ENCODE assay signal across 15 cellular contexts in the genomic region with DNA sequence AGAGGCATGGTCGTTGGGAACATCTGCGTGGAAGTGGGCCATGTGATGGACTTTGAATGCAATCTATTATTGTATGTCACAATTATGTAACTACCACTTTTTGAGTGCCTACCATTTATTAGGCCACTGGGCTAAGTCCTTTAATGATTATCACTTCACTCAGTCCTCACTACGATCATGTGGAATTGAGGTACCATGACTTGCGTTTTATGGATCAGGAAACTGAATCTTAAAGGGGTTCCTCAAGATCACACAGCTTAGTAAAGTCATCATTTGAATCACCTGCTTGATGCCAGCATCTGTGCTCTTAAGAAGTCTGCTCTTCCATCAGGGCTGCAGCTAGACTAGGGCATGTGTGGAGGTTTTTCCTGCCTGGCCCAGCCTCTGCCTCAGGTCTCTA.
A peak's percentile ranks its signal among the peaks of the same experiment; 100 is the strongest.
DNase-seq lines count a peak whose midpoint lies in the region; ATAC-seq, FAIRE-seq and TF ChIP-seq lines count a peak whose summit lies in the region.
"Had no signal": no experiment of that assay in that cellular context is flagged by ENCODE, and none has a peak within 500 bp of the region (broad histone marks: within the 10 kb centered on the region; RNA-seq: fewer than 3 reads in every experiment).

No MANE protein-coding gene starts in this region.

- TF ChIP-seq CTCF in DND-41 (IDR thresholded peaks at IDR 0.05; ENCODE audit: borderline replicate concordance, extremely low read depth, low read length, poor library complexity, severe bottlenecking) (no peak), IMR-90 (conservative IDR thresholded peaks at IDR 0.05; ENCODE audit: low read depth, low read length) (no peak), K562 (IDR thresholded peaks at IDR 0.05 in 2 of 3, conservative IDR thresholded peaks at IDR 0.05 in 1 of 3; ENCODE audit: insufficient read depth in 2 of 3, low read depth in 1 of 3, low read length in 3 of 3) (no peak)

- dilution Hi-C loops in IMR-90 (cut with HindIII; ENCODE audit: low sequenced_read_pairs, unreplicated experiment) = no loop called here

- no peak overlapping the region for H4K5ac ChIP-seq in IMR-90 (ENCODE audit: low read depth, low read length)

- H3K4me1 Mint-ChIP-seq in activated T-cell treated with anti-CD3 and anti-CD28 coated beads, Interleukin-2, amount 50 U/mL, for 24 hours (ENCODE audit: low read depth) = no peaks in the 10 kb centered on the region

- in situ Hi-C loops in IMR-90 (cut with MboI; ENCODE audit: low sequenced_read_pairs) (no loop called here), K562 (cut with MboI) (no loop called here)

- H3K36me3 ChIP-seq in DND-41 (ENCODE audit: insufficient read depth, low read length) (peaks cover 21% of the 10 kb centered on the region), IMR-90 (ENCODE audit: control insufficient read depth, insufficient read depth, low read length) (no peaks in the 10 kb centered on the region), K562 (ENCODE audit: control insufficient read depth, insufficient read depth, low read length) (no peaks in the 10 kb centered on the region)

- peaks cover 71% of the 10 kb centered on the region for H3K79me2 ChIP-seq in DND-41 (ENCODE audit: insufficient read depth, low read length)
- H3K79me2 ChIP-seq in K562 (ENCODE audit: control insufficient read depth, insufficient read depth, low read length) = no peaks in the 10 kb centered on the region

- H3K56ac ChIP-seq in IMR-90 (ENCODE audit: extremely low read depth, insufficient read depth, low read length) = no peak overlapping the region

- ATAC-seq in DND-41 (ENCODE audit: insufficient read depth, low read depth) (peak; percentile 42; the same call in 2 of the 3 replicates), IMR-90 (ENCODE audit: low read depth) (no peak), K562 (no peak)

- no peaks in the 10 kb centered on the region for H3K27me3 Mint-ChIP-seq in activated T-cell treated with anti-CD3 and anti-CD28 coated beads, Interleukin-2, amount 50 U/mL, for 24 hours

- H3K9me3 Mint-ChIP-seq in activated T-cell treated with anti-CD3 and anti-CD28 coated beads, Interleukin-2, amount 50 U/mL, for 24 hours = no peaks in the 10 kb centered on the region
- H3K9me3 Mint-ChIP-seq: H9 had no signal

- BruUV-seq in IMR-90 (replicated peaks; lab: Mats Ljungman, UMichigan) (no TSS peak), K562 (replicated peaks; lab: Mats Ljungman, UMichigan) (no TSS peak)

- H4K20me1 ChIP-seq in DND-41 (ENCODE audit: insufficient read depth, low read length) (no peaks in the 10 kb centered on the region), IMR-90 (ENCODE audit: insufficient read depth, low read length) (no peaks in the 10 kb centered on the region), K562 (replicated peaks; ENCODE audit: control insufficient read depth, insufficient read depth, low read length) (no peaks in the 10 kb centered on the region)

- no peak overlapping the region for H3K18ac ChIP-seq in IMR-90 (ENCODE audit: low read depth, low read length)

- peak overlapping the region; percentile 65 for H3K9ac ChIP-seq in DND-41 (ENCODE audit: low read depth, low read length)
- no peak overlapping the region for H3K9ac ChIP-seq in IMR-90 (ENCODE audit: low read depth, low read length)
- no peak overlapping the region for H3K9ac ChIP-seq in K562 (ENCODE audit: insufficient read depth in 1 of 2, low read depth in 2 of 2, low read length in 2 of 2)

- H2AFZ ChIP-seq in DND-41 (ENCODE audit: low read depth, low read length) = no peak overlapping the region
- no peak overlapping the region for H2AFZ ChIP-seq in IMR-90 (replicated peaks; ENCODE audit: low read length, poor library complexity)
- H2AFZ ChIP-seq in K562 (ENCODE audit: low read depth, low read length) = no peak overlapping the region

- CTCF ChIA-PET in IMR-90 (lab: Yijun Ruan, JAX) = no interaction called here
- CTCF ChIA-PET in K562 (lab: Yijun Ruan, JAX; ENCODE audit: low intra/inter-chr PET ratio) = no interaction called here

- H3K9me1 ChIP-seq in IMR-90 (ENCODE audit: insufficient read depth, low read length) (no peaks in the 10 kb centered on the region), K562 (ENCODE audit: control insufficient read depth, insufficient read depth, low read length) (no peaks in the 10 kb centered on the region)

- H3K4me3 Mint-ChIP-seq in activated T-cell treated with anti-CD3 and anti-CD28 coated beads, Interleukin-2, amount 50 U/mL, for 24 hours = peak overlapping the region; percentile 64
- H3K4me3 Mint-ChIP-seq: H9 had no signal

- peak overlapping the region; percentile 40 for H3K27ac Mint-ChIP-seq in activated T-cell treated with anti-CD3 and anti-CD28 coated beads, Interleukin-2, amount 50 U/mL, for 24 hours

- WGBS in IMR-90 (ENCODE audit: extremely low coverage in 2 of 2, insufficient read length in 1 of 2), 2 experiments = no CpG with 5 or more reads among the region's 4 CpGs
- WGBS in K562 (ENCODE audit: insufficient coverage, low coverage, missing lambda C conversion rate) = 34% methylated on average over 4 of the region's 4 CpGs

- no peak overlapping the region for H2BK15ac ChIP-seq in IMR-90 (ENCODE audit: low read depth, low read length)

- H3K4me3 ChIP-seq in DND-41 (ENCODE audit: low read depth in 1 of 2, low read length in 2 of 2) = peak overlapping the region; percentile 27 to 67; a peak in 3 of 4 replicates
- H3K4me3 ChIP-seq in IMR-90 (ENCODE audit: insufficient read depth, low read depth, low read length) = no peak overlapping the region
- H3K4me3 ChIP-seq in K562 = no peak overlapping the region

- no peak overlapping the region for H3K14ac ChIP-seq in IMR-90 (replicated peaks; ENCODE audit: low read depth, low read length)

- no peak overlapping the region for H2AK5ac ChIP-seq in IMR-90 (ENCODE audit: low read depth, low read length)

- no peak for DNase-seq in activated T-cell treated with anti-CD3 and anti-CD28 coated beads, Interleukin-2, amount 50 U/mL, for 24 hours
- DNase-seq in activated T-cell treated with anti-CD3 and anti-CD28 coated beads, Interleukin-2, amount 50 U/mL, for 48 hours = no peak
- DNase-seq in DND-41 (peak; percentile 39), IMR-90 (no peak), K562 (ENCODE audit: extremely low read depth in 1 of 4, low spot score in 3 of 4) (no peak), GM19238 (ENCODE audit: insufficient read length, low spot score) (no peak)
- no peak for DNase-seq in stimulated activated CD4-positive, alpha-beta T cell treated with anti-CD3 and anti-CD28 coated beads, Interleukin-2, amount 100 ng/mL, for 24 hours
- DNase-seq: Caco-2, H9, NCI-H187 treated with DMSO at 0.1 percent for 48 hours, NCI-H2171, NCI-H446, NCI-H69, Right ventricle myocardium superior had no signal

- H2AK9ac ChIP-seq in IMR-90 (replicated peaks; ENCODE audit: low read depth, low read length, poor library complexity) = no peak overlapping the region

- no peaks in the 10 kb centered on the region for H3K9me3 ChIP-seq in DND-41 (ENCODE audit: insufficient read depth, low read length, severe bottlenecking)
- no peaks in the 10 kb centered on the region for H3K9me3 ChIP-seq in IMR-90 (ENCODE audit: control insufficient read depth, insufficient read depth, low read length)
- H3K9me3 ChIP-seq in K562 (replicated peaks; ENCODE audit: control insufficient read depth, insufficient read depth, low read depth, low read length) = no peaks in the 10 kb centered on the region
- H3K9me3 ChIP-seq: Caco-2 had no signal

- peaks cover 72% of the 10 kb centered on the region for H3K4me1 ChIP-seq in DND-41 (ENCODE audit: insufficient read depth, low read length)
- no peaks in the 10 kb centered on the region for H3K4me1 ChIP-seq in IMR-90 (ENCODE audit: control insufficient read depth, insufficient read depth, low read length)
- no peaks in the 10 kb centered on the region; a peak in 1 of 5 replicates for H3K4me1 ChIP-seq in K562 (replicated peaks in 1 of 2; ENCODE audit: control insufficient read depth in 2 of 2, insufficient read depth in 2 of 2, low read length in 2 of 2)

- H3K23ac ChIP-seq in IMR-90 (ENCODE audit: low read depth, low read length) = no peak overlapping the region

- no peak overlapping the region for H2BK120ac ChIP-seq in IMR-90 (ENCODE audit: low read depth, low read length)

- intact Hi-C loops in IMR-90 (cut with micrococcal nuclease) (no loop called here), K562 (cut with micrococcal nuclease) (no loop called here)

- H4K8ac ChIP-seq in IMR-90 (ENCODE audit: low read depth in 2 of 2, low read length in 2 of 2) = no peak overlapping the region

- H3K4me2 ChIP-seq in DND-41 (ENCODE audit: insufficient read depth, low read length) (peak overlapping the region; percentile 67), IMR-90 (ENCODE audit: low read depth, low read length) (no peak overlapping the region), K562 (ENCODE audit: insufficient read depth, low read length) (no peak overlapping the region)

- TF ChIP-seq EP300 in K562 (IDR thresholded peaks at IDR 0.05; ENCODE audit: low read length) = no peak

- no peak overlapping the region for H3K4ac ChIP-seq in IMR-90 (ENCODE audit: low read depth, low read length)

- no peak for TF ChIP-seq POLR2A in IMR-90 (IDR thresholded peaks at IDR 0.05; ENCODE audit: low read depth, low read length)
- no peak for TF ChIP-seq POLR2A in K562 (conservative IDR thresholded peaks at IDR 0.05)

- FAIRE-seq in K562 (lab: Jason Lieb, UNC) = no peak
- FAIRE-seq: RCC 7860 had no signal

- H3K36me3 Mint-ChIP-seq in activated T-cell treated with anti-CD3 and anti-CD28 coated beads, Interleukin-2, amount 50 U/mL, for 24 hours (ENCODE audit: low read depth) = no peaks in the 10 kb centered on the region

- H3K27me3 ChIP-seq in DND-41 (ENCODE audit: insufficient read depth, low read length, poor library complexity) (no peaks in the 10 kb centered on the region), IMR-90 (ENCODE audit: control insufficient read depth, insufficient read depth, low read length) (peaks cover 61% of the 10 kb centered on the region), K562 (ENCODE audit: control insufficient read depth in 2 of 2, insufficient read depth in 2 of 2, low read length in 2 of 2) (no peaks in the 10 kb centered on the region; a peak in 1 of 5 replicates)

- no peaks in the 10 kb centered on the region for H3K79me1 ChIP-seq in IMR-90 (ENCODE audit: low read depth in 1 of 2, low read length in 2 of 2)

- TF ChIP-seq RAD21 in IMR-90 (IDR thresholded peaks at IDR 0.05; ENCODE audit: low read length) = no peak
- no peak for TF ChIP-seq RAD21 in K562 (CRISPR knock-in tag; conservative IDR thresholded peaks at IDR 0.05 in 1 of 2, IDR thresholded peaks at IDR 0.05 in 1 of 2)

- H2BK5ac ChIP-seq in IMR-90 (ENCODE audit: low read depth, low read length, poor library complexity, severe bottlenecking) = no peak overlapping the region

- POLR2A ChIA-PET in IMR-90 (lab: Charles Lee; ENCODE audit: unreplicated experiment) (no interaction called here), K562 (lab: Yijun Ruan, JAX) (no interaction called here)

- H4K91ac ChIP-seq in IMR-90 (ENCODE audit: insufficient read depth, low read depth, low read length) = no peak overlapping the region

- no peak overlapping the region for H2BK20ac ChIP-seq in IMR-90 (ENCODE audit: low read depth, low read length)

- peak overlapping the region; percentile 87 for H3K27ac ChIP-seq in DND-41 (ENCODE audit: low read length)
- H3K27ac ChIP-seq in IMR-90 (ENCODE audit: insufficient read depth, low read length) = no peak overlapping the region
- H3K27ac ChIP-seq in K562 (ENCODE audit: extremely low read depth, low read depth, low read length) = no peak overlapping the region

Comparison
In these comparisons a context has a peak if more than half of its experiments do, and no peak if none do; other contexts are left out.
1. H3K4me3 ChIP-seq: peak in DND-41 (2 of 2); none in IMR-90 (single experiment) and K562 (single experiment).